In the genomic region with DNA sequence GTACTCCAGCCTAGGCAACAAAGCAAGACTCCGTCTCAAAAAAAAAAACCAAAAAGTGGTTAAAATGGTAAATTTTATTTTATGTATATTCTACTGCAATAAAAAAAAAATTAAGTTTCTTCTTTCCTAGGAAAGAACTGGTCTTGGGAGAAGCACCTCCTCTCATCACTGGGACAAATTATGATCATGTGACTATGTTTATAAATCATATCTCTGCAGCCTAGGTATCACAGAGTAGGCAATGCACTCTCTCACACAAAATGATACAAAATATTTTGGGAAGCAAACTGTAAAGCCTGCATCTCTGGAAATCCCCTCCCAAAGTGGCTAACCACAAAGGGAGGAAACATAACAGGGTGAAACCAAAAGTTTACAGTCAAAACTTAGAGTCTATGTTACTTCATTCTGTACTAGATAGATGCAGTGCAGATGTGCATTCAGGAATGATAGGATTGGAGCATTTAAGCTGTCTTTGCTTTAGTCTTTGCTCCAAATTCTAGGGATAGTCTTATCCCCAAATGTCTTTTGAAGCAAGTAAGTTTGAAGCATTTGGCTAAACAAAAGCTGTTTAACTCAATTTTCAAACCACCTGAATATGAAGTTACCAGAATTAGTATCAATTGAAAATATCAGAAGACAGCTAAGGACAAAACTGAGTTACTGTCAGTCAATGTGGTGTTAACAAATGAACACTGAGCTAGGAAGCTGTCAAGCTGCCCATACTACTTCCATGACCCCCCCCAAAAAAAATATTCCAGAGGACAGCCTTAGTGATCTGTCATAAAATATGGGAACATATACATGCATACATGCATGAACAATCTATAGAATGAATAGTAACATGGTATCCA, we compare ENCODE assay signal across 9 cellular contexts. TPM values are rescaled to one million over a fixed set of nuclear protein-coding genes. Genes with fewer than 3 reads are reported as not detected.
DNase-seq lines count a peak whose midpoint lies in the region; ATAC-seq and TF ChIP-seq lines count a peak whose summit lies in the region.
"Had no signal": no experiment of that assay in that cellular context is flagged by ENCODE, and none has a peak within 500 bp of the region (broad histone marks: within the 10 kb centered on the region; RNA-seq: fewer than 3 reads in every experiment).

No MANE protein-coding gene starts in this region.

- no peak overlapping the region for H2AK5ac ChIP-seq in neuronal stem cell (ENCODE audit: low read depth, low read length)

- H3K4me1 ChIP-seq in Loucy (ENCODE audit: insufficient read depth, low read length, poor library complexity, severe bottlenecking) (peaks cover 8% of the 10 kb centered on the region), neuronal stem cell (ENCODE audit: control insufficient read depth in 2 of 2, insufficient read depth in 1 of 2, low read depth in 1 of 2, low read length in 2 of 2) (peaks cover 0 to 2% of the 10 kb centered on the region in 2 donors)
- H3K4me1 ChIP-seq: SJCRH30 had no signal

- H3K4me2 ChIP-seq in Loucy (ENCODE audit: low read depth, low read length, poor library complexity, severe bottlenecking) = peak overlapping the region; percentile 18
- no peak overlapping the region for H3K4me2 ChIP-seq in neuronal stem cell (ENCODE audit: insufficient read depth, low read length, poor library complexity, severe bottlenecking)

- no peak overlapping the region for H2BK12ac ChIP-seq in neuronal stem cell (ENCODE audit: low read length)

- H3K4ac ChIP-seq in neuronal stem cell (ENCODE audit: low read length) = no peak overlapping the region

- no peak overlapping the region for H2BK120ac ChIP-seq in neuronal stem cell (ENCODE audit: low read depth, low read length)

- no peaks in the 10 kb centered on the region for H3K36me3 ChIP-seq in Loucy (ENCODE audit: insufficient read depth, low read length)
- H3K36me3 ChIP-seq in neuronal stem cell (replicated peaks in 1 of 2; ENCODE audit: control insufficient read depth in 2 of 2, insufficient read depth in 2 of 2, low read length in 2 of 2) = no peaks in the 10 kb centered on the region
- H3K36me3 ChIP-seq: SJCRH30 had no signal

- H3K79me1 ChIP-seq in neuronal stem cell (ENCODE audit: low read depth, low read length) = no peaks in the 10 kb centered on the region

- peak; percentile 76 for ATAC-seq in GM18499 (IDR thresholded peaks at IDR 0.05; ENCODE audit: insufficient read depth, unreplicated experiment)
- peak; percentile 79 for ATAC-seq in GM21717 (IDR thresholded peaks at IDR 0.05; ENCODE audit: unreplicated experiment)

- H3K18ac ChIP-seq in neuronal stem cell (ENCODE audit: low read length) = no peak overlapping the region

- no CpG with 5 or more reads among the region's 1 CpG for WGBS in neuronal stem cell (ENCODE audit: extremely low coverage in 2 of 2, insufficient read length in 2 of 2, insufficient replicate concordance in 1 of 2), 2 donors

- H3K27me3 ChIP-seq in Loucy (ENCODE audit: insufficient read depth, low read length, poor library complexity, severe bottlenecking) (no peaks in the 10 kb centered on the region), neuronal stem cell (ENCODE audit: control insufficient read depth in 3 of 3, insufficient read depth in 3 of 3, low read depth in 1 of 3, low read length in 3 of 3) (no peaks in the 10 kb centered on the region)
- H3K27me3 ChIP-seq: SJCRH30 had no signal

- no peaks in the 10 kb centered on the region for H3K79me2 ChIP-seq in Loucy (ENCODE audit: insufficient read depth, low read length)

- H3K9me2 ChIP-seq in Loucy (replicated peaks; ENCODE audit: low read depth, low read length) = no peaks in the 10 kb centered on the region

- no peaks in the 10 kb centered on the region for H4K20me1 ChIP-seq in Loucy (ENCODE audit: insufficient read depth, low read length, poor library complexity, severe bottlenecking)

- H3K9ac ChIP-seq in Loucy (ENCODE audit: low read depth, low read length, poor library complexity, severe bottlenecking) = no peak overlapping the region
- H3K9ac ChIP-seq in neuronal stem cell (ENCODE audit: low read depth, low read length, poor library complexity) = no peak overlapping the region

- H4K8ac ChIP-seq in neuronal stem cell (ENCODE audit: low read depth, low read length) = no peak overlapping the region

- H3K14ac ChIP-seq in neuronal stem cell (ENCODE audit: low read length) = no peak overlapping the region

- H4K91ac ChIP-seq in neuronal stem cell (ENCODE audit: low read depth, low read length, poor library complexity) = no peak overlapping the region

- H3F3A ChIP-seq in Loucy (ENCODE audit: low read depth) = 0 out of 2 replicates have a peak, but pooled peaks cover 3% of the 10 kb centered on the region

- no peak overlapping the region for H2BK15ac ChIP-seq in neuronal stem cell (ENCODE audit: low read length)

- peak; percentile 87 for DNase-seq in fibroblast of villous mesenchyme (ENCODE audit: low read depth)
- no peak for DNase-seq in ecto neural progenitor cell (ENCODE audit: low spot score)
- DNase-seq in NK-92 treated with Interleukin-12 subunit alpha and Interleukin-12 subunit beta, amount 100 ng/mL, for 24 hours (lab: John Stamatoyannopoulos, UW) = no peak
- DNase-seq in neuronal stem cell (ENCODE audit: low spot score) = no peak
- no peak for DNase-seq in cortex of kidney (lab: John Stamatoyannopoulos, UW)
- DNase-seq: SJCRH30 had no signal

- H2AFZ ChIP-seq in Loucy (ENCODE audit: low read length) (0 out of 2 replicates have a peak overlapping the region, but pooled peaks have one; percentile 30), neuronal stem cell (ENCODE audit: low read length) (no peak overlapping the region)

- no peak overlapping the region for H3K4me3 ChIP-seq in Loucy (ENCODE audit: low read length, poor library complexity, severe bottlenecking)
- H3K4me3 ChIP-seq in fibroblast of villous mesenchyme (ENCODE audit: low read depth, low read length) = no peak overlapping the region
- H3K4me3 ChIP-seq in neuronal stem cell (ENCODE audit: low read length in 2 of 2) = no peak overlapping the region
- H3K4me3 ChIP-seq: SJCRH30 had no signal

- TF ChIP-seq CTCF in Loucy (conservative IDR thresholded peaks at IDR 0.05; ENCODE audit: low read length) (no peak), fibroblast of villous mesenchyme (IDR thresholded peaks at IDR 0.05; ENCODE audit: insufficient read depth, low read depth, low read length) (no peak)

- no peak overlapping the region for H3K27ac ChIP-seq in neuronal stem cell (replicated peaks; ENCODE audit: low read length)
- H3K27ac ChIP-seq: SJCRH30 had no signal

- no peaks in the 10 kb centered on the region for H3K9me3 ChIP-seq in Loucy (ENCODE audit: insufficient read depth, low read depth, low read length)
- H3K9me3 ChIP-seq in neuronal stem cell (replicated peaks in 1 of 2; ENCODE audit: control insufficient read depth in 2 of 2, insufficient read depth in 1 of 2, low read depth in 1 of 2, low read length in 2 of 2) = peaks cover 0 to 12% of the 10 kb centered on the region in 2 donors
- H3K9me3 ChIP-seq: SJCRH30 had no signal

- no peak overlapping the region for H3K23ac ChIP-seq in neuronal stem cell (ENCODE audit: low read depth, low read length, poor library complexity)

- H2BK5ac ChIP-seq in neuronal stem cell (ENCODE audit: low read length) = no peak overlapping the region

RNA-seq across cellular contexts. Expression of a gene that starts 21.1 kb away (rescaled TPM):
- total RNA-seq in fibroblast of villous mesenchyme = 32.9 and 85.1 TPM in 2 replicates
- 12.1 TPM for polyA plus RNA-seq in neuronal stem cell (2013, experiment 1 of 2)
- 12.2 TPM for polyA plus RNA-seq in neuronal stem cell (2013, experiment 2 of 2)

RNA-seq across cellular contexts. Expression of a gene that starts 21.3 kb away (rescaled TPM):
- total RNA-seq in fibroblast of villous mesenchyme = 158 and 237 TPM in 2 replicates
- polyA plus RNA-seq in neuronal stem cell (2013, experiment 1 of 2) = 0.28 TPM
- 0.21 TPM for polyA plus RNA-seq in neuronal stem cell (2013, experiment 2 of 2)
